In the genomic region with DNA sequence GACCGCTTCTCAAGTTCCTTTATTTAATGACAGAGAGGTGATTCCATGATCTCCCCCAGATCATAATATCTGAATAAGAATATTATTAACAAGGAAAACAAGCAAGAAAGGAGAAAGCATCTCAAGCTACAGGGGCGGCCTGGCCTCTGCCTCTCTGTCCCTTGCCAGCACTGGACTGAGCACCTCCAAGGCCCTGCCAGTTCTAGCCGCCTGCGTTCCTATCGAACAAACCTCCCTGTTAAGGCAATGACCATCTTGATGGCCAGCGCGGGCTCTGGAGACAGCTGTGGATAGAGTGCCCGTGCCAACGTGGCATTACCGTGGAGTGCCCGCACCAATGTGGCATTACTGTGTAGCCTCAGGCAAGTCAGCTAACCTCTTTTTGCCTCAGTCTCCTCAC, we compare ENCODE assay signal across 15 cellular contexts.
A peak's percentile ranks its signal among the peaks of the same experiment; 100 is the strongest.
DNase-seq lines count a peak whose midpoint lies in the region; ATAC-seq and TF ChIP-seq lines count a peak whose summit lies in the region.
"Had no signal": no experiment of that assay in that cellular context is flagged by ENCODE, and none has a peak within 500 bp of the region (broad histone marks: within the 10 kb centered on the region; RNA-seq: fewer than 3 reads in every experiment).

No MANE protein-coding gene starts in this region.

- H3K9ac ChIP-seq in BLaER1: no peak overlapping the region
- H3K9ac ChIP-seq: BLaER1 treated with 17β-estradiol and CSF1 and Interleukin-3, amounts not matched to agents 10 nM and 100 nM had no signal

- 96% methylated on average over 11 of the region's 11 CpGs for WGBS in prostate gland

- peaks cover 13% of the 10 kb centered on the region for H3K36me3 ChIP-seq in A673 (ENCODE audit: insufficient read depth, low read length, poor library complexity, severe bottlenecking)
- H3K36me3 ChIP-seq in BLaER1: peaks cover 32% of the 10 kb centered on the region
- H3K36me3 ChIP-seq in prostate gland: no peaks in the 10 kb centered on the region

- H3K4me1 ChIP-seq in A673 (ENCODE audit: insufficient read depth, low read length, poor library complexity, severe bottlenecking) (peaks cover 48% of the 10 kb centered on the region), BLaER1 (peaks cover 43% of the 10 kb centered on the region), prostate gland (replicated peaks) (no peaks in the 10 kb centered on the region)

- H3K4me1 Mint-ChIP-seq in nephron progenitor cell: peaks cover 3% of the 10 kb centered on the region

- no peaks in the 10 kb centered on the region for H3K9me3 Mint-ChIP-seq in nephron progenitor cell
- H3K9me3 Mint-ChIP-seq: CD4-positive, CD25-positive, alpha-beta regulatory T cell; GM23338 had no signal

- TF ChIP-seq POLR2A in prostate gland (IDR thresholded peaks at IDR 0.05): no peak

- H3K36me3 Mint-ChIP-seq in nephron progenitor cell (ENCODE audit: low read depth): peaks cover 28% of the 10 kb centered on the region

- no peak overlapping the region for H3K4me3 Mint-ChIP-seq in nephron progenitor cell
- H3K4me3 Mint-ChIP-seq: CD4-positive, CD25-positive, alpha-beta regulatory T cell; GM23338 had no signal

- TF ChIP-seq CTCF in A673 (conservative IDR thresholded peaks at IDR 0.05; ENCODE audit: low read depth, low read length): no peak
- TF ChIP-seq CTCF in nephron progenitor cell (IDR thresholded peaks at IDR 0.05): no peak
- TF ChIP-seq CTCF in prostate gland (IDR thresholded peaks at IDR 0.05): no peak

- POLR2A ChIA-PET in A673 (lab: Charles Lee; ENCODE audit: low non-redundant PET): no interaction called here

- CTCF ChIA-PET in A673 (lab: Charles Lee): no interaction called here

- intact Hi-C loops in A673 (cut with micrococcal nuclease; ENCODE audit: unreplicated experiment): no loop called here
- intact Hi-C loops in posterior vena cava (cut with DNase I): no loop called here
- intact Hi-C loops in prostate gland (cut with DNase I): no loop called here

- H3K4me3 ChIP-seq in A673 (ENCODE audit: low read depth, low read length, poor library complexity, severe bottlenecking) (no peak overlapping the region), BLaER1 (no peak overlapping the region), prostate gland (no peak overlapping the region)
- H3K4me3 ChIP-seq: BLaER1 treated with 17β-estradiol and CSF1 and Interleukin-3, amounts not matched to agents 10 nM and 100 nM; GM12878; GM23338 had no signal

- H3K27me3 ChIP-seq in A673 (replicated peaks; ENCODE audit: insufficient read depth, low read depth, low read length, poor library complexity) (no peaks in the 10 kb centered on the region), BLaER1 (no peaks in the 10 kb centered on the region), prostate gland (replicated peaks; ENCODE audit: insufficient read depth) (no peaks in the 10 kb centered on the region)
- H3K27me3 ChIP-seq: BLaER1 treated with 17β-estradiol and CSF1 and Interleukin-3, amounts not matched to agents 10 nM and 100 nM had no signal

- no peak overlapping the region for H3K27ac Mint-ChIP-seq in nephron progenitor cell
- H3K27ac Mint-ChIP-seq: GM23338 had no signal

- H3K27ac ChIP-seq in A673 (ENCODE audit: low read depth, low read length, poor library complexity, severe bottlenecking) (peak overlapping the region; percentile 88), BLaER1 (peak overlapping the region; percentile 69; the same call in 1 of the 2 replicates), prostate gland (no peak overlapping the region)
- H3K27ac ChIP-seq: BLaER1 treated with 17β-estradiol and CSF1 and Interleukin-3, amounts not matched to agents 10 nM and 100 nM had no signal

- peak overlapping the region; percentile 86; the same call in 1 of the 2 replicates for H3K4me2 ChIP-seq in BLaER1
- H3K4me2 ChIP-seq: GM23338 had no signal

- BruUV-seq in A673 (replicated peaks; lab: Mats Ljungman, UMichigan): no TSS peak

- no peaks in the 10 kb centered on the region for H3K9me3 ChIP-seq in A673 (ENCODE audit: low read depth, low read length, poor library complexity, severe bottlenecking)
- H3K9me3 ChIP-seq in BLaER1: no peaks in the 10 kb centered on the region
- H3K9me3 ChIP-seq in prostate gland: no peaks in the 10 kb centered on the region
- H3K9me3 ChIP-seq: BLaER1 treated with 17β-estradiol and CSF1 and Interleukin-3, amounts not matched to agents 10 nM and 100 nM had no signal

- no peaks in the 10 kb centered on the region for H4K20me1 ChIP-seq in BLaER1

- no peak for ATAC-seq in left lobe of liver
- ATAC-seq: GM12878, GM23338 had no signal

- no peaks in the 10 kb centered on the region for H3K27me3 Mint-ChIP-seq in nephron progenitor cell (ENCODE audit: low read depth, poor library complexity)
- H3K27me3 Mint-ChIP-seq: CD4-positive, CD25-positive, alpha-beta regulatory T cell had no signal

- DNase-seq in A673 (ENCODE audit: low spot score) (no peak), left lobe of liver (ENCODE audit: low spot score) (peak; percentile 22), posterior vena cava (ENCODE audit: low spot score) (peak; percentile 47), 8988T (no peak), nephron progenitor cell (no peak), prostate gland (ENCODE audit: low spot score) (no peak)
- DNase-seq: AML-193; CD4-positive, CD25-positive, alpha-beta regulatory T cell; DMS 273 treated with DMSO at 0.1 percent for 48 hours; DMS79; IMR-90 had no signal

Comparison
In these comparisons a context has a peak if more than half of its experiments do, and no peak if none do; other contexts are left out.
1. DNase-seq: peak in left lobe of liver (single experiment) and posterior vena cava (single experiment); none in A673 (single experiment), 8988T (single experiment), nephron progenitor cell (single experiment) and prostate gland (single experiment).
2. H3K27ac ChIP-seq: peak in A673 (single experiment) and BLaER1 (single experiment); none in prostate gland (0 of 2).